ENCODE assay signal across 9 cellular contexts in genomic region chr6:85323435-85324040, GRCh38.
DNase-seq lines count a peak whose midpoint lies in the region; ATAC-seq and TF ChIP-seq lines count a peak whose summit lies in the region.
"Had no signal": no experiment of that assay in that cellular context is flagged by ENCODE, and none has a peak within 500 bp of the region (broad histone marks: within the 10 kb centered on the region; RNA-seq: fewer than 3 reads in every experiment).

No MANE protein-coding gene starts in this region.

- no peak overlapping the region for H3K4me3 Mint-ChIP-seq in activated naive CD8-positive, alpha-beta T cell treated with anti-CD3 and anti-CD28 coated beads for 36 hours
- H3K4me3 Mint-ChIP-seq: stimulated activated naive CD8-positive, alpha-beta T cell treated with anti-CD3 and anti-CD28 coated beads, Interleukin-15, Interleukin-2, amounts not matched to agents 100 ng/mL and 50 ng/mL, for 24 hours had no signal

- no peak overlapping the region for H3K27ac ChIP-seq in left ventricle myocardium inferior (replicated peaks)
- H3K27ac ChIP-seq in sigmoid colon, result no peak overlapping the region

- WGBS in sigmoid colon, 2 donors, result 31 to 33% methylated on average over 9 of the region's 9 CpGs

- no peak for TF ChIP-seq EP300 in sigmoid colon (IDR thresholded peaks at IDR 0.05)

- TF ChIP-seq CTCF in GM12872 (IDR thresholded peaks at IDR 0.05; ENCODE audit: insufficient read depth, low read depth, low read length) (peak; percentile 83), HFF-Myc (IDR thresholded peaks at IDR 0.05; ENCODE audit: low read depth, low read length, missing control alignments) (peak; percentile 90), left ventricle myocardium inferior (IDR thresholded peaks at IDR 0.05; ENCODE audit: borderline replicate concordance) (peak; percentile 81), sigmoid colon (IDR thresholded peaks at IDR 0.05) (peak in 3 of 4 experiments; percentile 37 to 61 (median 48))

- H3K27me3 Mint-ChIP-seq in activated naive CD8-positive, alpha-beta T cell treated with anti-CD3 and anti-CD28 coated beads for 36 hours, result peaks cover 9% of the 10 kb centered on the region
- H3K27me3 Mint-ChIP-seq: stimulated activated naive CD8-positive, alpha-beta T cell treated with anti-CD3 and anti-CD28 coated beads, Interleukin-15, Interleukin-2, amounts not matched to agents 100 ng/mL and 50 ng/mL, for 24 hours had no signal

- intact Hi-C loops in left ventricle myocardium inferior (cut with micrococcal nuclease), result no loop called here
- intact Hi-C loops in sigmoid colon (cut with DNase I), result loop anchor here (5.0 to 10.0 kb wide), 3 partner anchors 896 to 1711 kb away; no protein-coding TSS in a partner anchor

- TF ChIP-seq POLR2A in sigmoid colon (IDR thresholded peaks at IDR 0.05), result no peak

- no peak overlapping the region for H3K27ac Mint-ChIP-seq in activated naive CD8-positive, alpha-beta T cell treated with anti-CD3 and anti-CD28 coated beads for 36 hours
- H3K27ac Mint-ChIP-seq: stimulated activated naive CD8-positive, alpha-beta T cell treated with anti-CD3 and anti-CD28 coated beads, Interleukin-15, Interleukin-2, amounts not matched to agents 100 ng/mL and 50 ng/mL, for 24 hours had no signal

- peaks cover 15% of the 10 kb centered on the region for H3K27me3 ChIP-seq in left ventricle myocardium inferior (ENCODE audit: low read depth)
- no peaks in the 10 kb centered on the region for H3K27me3 ChIP-seq in sigmoid colon

- H3K9me3 ChIP-seq in left ventricle myocardium inferior (replicated peaks), result peaks cover under 1% of the 10 kb centered on the region
- H3K9me3 ChIP-seq in sigmoid colon, result no peaks in the 10 kb centered on the region

- H3K9me3 Mint-ChIP-seq in activated naive CD8-positive, alpha-beta T cell treated with anti-CD3 and anti-CD28 coated beads for 36 hours, result peaks cover 1% of the 10 kb centered on the region
- H3K9me3 Mint-ChIP-seq: stimulated activated naive CD8-positive, alpha-beta T cell treated with anti-CD3 and anti-CD28 coated beads, Interleukin-15, Interleukin-2, amounts not matched to agents 100 ng/mL and 50 ng/mL, for 24 hours had no signal

- no peaks in the 10 kb centered on the region for H3K4me1 ChIP-seq in left ventricle myocardium inferior
- no peaks in the 10 kb centered on the region for H3K4me1 ChIP-seq in sigmoid colon

- no peaks in the 10 kb centered on the region for H3K36me3 Mint-ChIP-seq in activated naive CD8-positive, alpha-beta T cell treated with anti-CD3 and anti-CD28 coated beads for 36 hours

- no peak for ATAC-seq in HG03039 (IDR thresholded peaks at IDR 0.05; ENCODE audit: unreplicated experiment)

- in situ Hi-C loops in SK-MEL-5 (cut with HindIII; ENCODE audit: low pct_unique_long_range_greater_than_20kb, low sequenced_read_pairs), result no loop called here

- peak; percentile 76 for DNase-seq in HFF-Myc (ENCODE audit: extremely low read depth, low read depth)
- DNase-seq in MV-4-11 (lab: John Stamatoyannopoulos, UW), result peak; percentile 56
- DNase-seq in SK-MEL-5 (ENCODE audit: low read depth, low spot score), result peak; percentile 84
- DNase-seq in activated naive CD8-positive, alpha-beta T cell treated with anti-CD3 and anti-CD28 coated beads for 36 hours, result peak; percentile 65
- peak; percentile 47 for DNase-seq in left ventricle myocardium inferior
- peak; percentile 68 for DNase-seq in sigmoid colon

- H3K36me3 ChIP-seq in left ventricle myocardium inferior, result no peaks in the 10 kb centered on the region
- no peaks in the 10 kb centered on the region for H3K36me3 ChIP-seq in sigmoid colon

- peaks cover 2% of the 10 kb centered on the region for H3K4me1 Mint-ChIP-seq in activated naive CD8-positive, alpha-beta T cell treated with anti-CD3 and anti-CD28 coated beads for 36 hours

- H3K4me3 ChIP-seq in HFF-Myc (replicated peaks; ENCODE audit: low read depth, low read length) (no peak overlapping the region), left ventricle myocardium inferior (no peak overlapping the region), sigmoid colon (no peak overlapping the region)
